In genomic region chrX:9880237-9880636, GRCh38 we compare ENCODE assay signal across 23 cellular contexts.
"Had no signal": no experiment of that assay in that cellular context is flagged by ENCODE, and none has a peak within 500 bp of the region (broad histone marks: within the 10 kb centered on the region; RNA-seq: fewer than 3 reads in every experiment).

No MANE protein-coding gene starts in this region.

- ATAC-seq: K562 had no signal

- H3K4me1 ChIP-seq: SJSA1 had no signal

- H3K36me3 ChIP-seq: SJSA1 had no signal

- H3K4me2 ChIP-seq: KMS-11 had no signal

- H3K4me3 ChIP-seq: K562, SJSA1, SK-N-MC had no signal

- H3K9me3 ChIP-seq: SJSA1 had no signal

- H3K36me3 Mint-ChIP-seq: IgD-negative memory B cell had no signal

- FAIRE-seq: HTR-8/SVneo, K562, RCC 7860 had no signal

- H3K27ac ChIP-seq: HL-60, KMS-11, SJSA1, SK-N-MC had no signal

- DNase-seq: Kasumi-1, MM.1S, NCI-H1092 treated with DMSO at 0.1 percent for 48 hours, NCI-H1436, NCI-H187, NCI-H2029, NCI-H2081 treated with DMSO at 0.1 percent for 48 hours, NCI-H2171, NCI-H226, NCI-H446, NCI-H510A, NCI-H526, Right ventricle myocardium superior, RPMI8226, SIG-M5 had no signal

- H3K27me3 ChIP-seq: SJSA1 had no signal

- H3K27ac Mint-ChIP-seq: IgD-negative memory B cell had no signal
